In the genomic region with DNA sequence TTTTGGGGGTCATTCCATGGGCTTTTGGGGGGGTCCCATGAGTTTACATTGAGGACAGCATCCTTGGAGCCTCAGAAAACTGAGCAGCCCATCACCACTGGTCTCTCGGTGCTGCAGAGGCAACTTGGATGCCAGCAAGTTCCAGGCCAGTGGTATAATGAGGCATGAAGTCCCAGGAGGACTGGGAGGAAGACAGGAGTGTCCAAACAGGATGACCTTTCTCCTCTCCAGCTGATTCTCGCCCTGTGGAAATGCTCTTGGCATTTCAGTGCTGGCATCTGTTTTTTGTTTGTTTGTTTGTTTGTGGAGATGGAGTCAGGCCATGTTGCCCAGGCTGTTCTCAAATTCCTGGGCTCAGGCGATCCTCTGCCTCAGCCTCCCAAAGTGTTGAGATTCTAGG, we compare ENCODE assay signal across 15 cellular contexts.
DNase-seq lines count a peak whose midpoint lies in the region; TF ChIP-seq lines count a peak whose summit lies in the region.
"Had no signal": no experiment of that assay in that cellular context is flagged by ENCODE, and none has a peak within 500 bp of the region (broad histone marks: within the 10 kb centered on the region; RNA-seq: fewer than 3 reads in every experiment).

No MANE protein-coding gene starts in this region.

- H3K27me3 ChIP-seq in Caco-2 (replicated peaks; ENCODE audit: control insufficient read depth, insufficient read depth, low read length) (no peaks in the 10 kb centered on the region), neuronal stem cell (ENCODE audit: control insufficient read depth in 3 of 3, insufficient read depth in 3 of 3, low read depth in 1 of 3, low read length in 3 of 3) (no peaks in the 10 kb centered on the region)
- H3K27me3 ChIP-seq: MG63 had no signal

- H3K9ac ChIP-seq in neuronal stem cell (ENCODE audit: low read depth, low read length, poor library complexity) = no peak overlapping the region

- H2AK5ac ChIP-seq in neuronal stem cell (ENCODE audit: low read depth, low read length) = no peak overlapping the region

- no peak overlapping the region for H2BK120ac ChIP-seq in neuronal stem cell (ENCODE audit: low read depth, low read length)

- no peak overlapping the region for H3K18ac ChIP-seq in neuronal stem cell (ENCODE audit: low read length)

- H3K23ac ChIP-seq in neuronal stem cell (ENCODE audit: low read depth, low read length, poor library complexity) = no peak overlapping the region

- CTCF ChIA-PET in OCI-LY7 (lab: Charles Lee; ENCODE audit: unreplicated experiment) = no interaction called here
- CTCF ChIA-PET in Caco-2 (lab: Charles Lee) = no interaction called here

- intact Hi-C loops in OCI-LY7 (cut with micrococcal nuclease; ENCODE audit: unreplicated experiment) (loop anchor here (5.0 to 10.0 kb wide), 3 partner anchors 87 to 359 kb away; a partner anchor contains a TSS), Caco-2 (cut with micrococcal nuclease; ENCODE audit: unreplicated experiment) (no loop called here)

- H3K27me3 Mint-ChIP-seq in activated naive CD8-positive, alpha-beta T cell = no peaks in the 10 kb centered on the region
- no peaks in the 10 kb centered on the region for H3K27me3 Mint-ChIP-seq in activated naive CD8-positive, alpha-beta T cell treated with anti-CD3 and anti-CD28 coated beads for 36 hours
- H3K27me3 Mint-ChIP-seq in immature natural killer cell (ENCODE audit: low read depth in 3 of 3) (peaks cover 13 to 21% (median 16%) of the 10 kb centered on the region in 3 donors), Caco-2 (ENCODE audit: insufficient read depth, unreplicated experiment) (no peaks in the 10 kb centered on the region)

- H2AFZ ChIP-seq in OCI-LY7 (ENCODE audit: low read length) = no peak overlapping the region
- no peak overlapping the region for H2AFZ ChIP-seq in neuronal stem cell (ENCODE audit: low read length)
- H2AFZ ChIP-seq: PC-9 had no signal

- no peak overlapping the region for H3K4me3 Mint-ChIP-seq in activated naive CD8-positive, alpha-beta T cell
- no peak overlapping the region for H3K4me3 Mint-ChIP-seq in activated naive CD8-positive, alpha-beta T cell treated with anti-CD3 and anti-CD28 coated beads for 36 hours
- no peak overlapping the region for H3K4me3 Mint-ChIP-seq in immature natural killer cell
- no peak overlapping the region for H3K4me3 Mint-ChIP-seq in Caco-2 (ENCODE audit: unreplicated experiment)

- no TSS peak for BruUV-seq in OCI-LY7 (replicated peaks; lab: Mats Ljungman, UMichigan)
- BruUV-seq in Caco-2 (replicated peaks; lab: Mats Ljungman, UMichigan) = no TSS peak

- no peak overlapping the region for H4K8ac ChIP-seq in neuronal stem cell (ENCODE audit: low read depth, low read length)

- no peak overlapping the region for H3K14ac ChIP-seq in neuronal stem cell (ENCODE audit: low read length)

- no peaks in the 10 kb centered on the region for H3K79me1 ChIP-seq in neuronal stem cell (ENCODE audit: low read depth, low read length)

- peaks cover 15% of the 10 kb centered on the region for H3K4me1 Mint-ChIP-seq in activated naive CD8-positive, alpha-beta T cell (ENCODE audit: low read depth)
- peaks cover 14% of the 10 kb centered on the region for H3K4me1 Mint-ChIP-seq in activated naive CD8-positive, alpha-beta T cell treated with anti-CD3 and anti-CD28 coated beads for 36 hours
- H3K4me1 Mint-ChIP-seq in immature natural killer cell (peaks cover 25 to 36% of the 10 kb centered on the region in 2 donors), Caco-2 (ENCODE audit: low read depth, unreplicated experiment) (peaks cover 12% of the 10 kb centered on the region)

- no peak overlapping the region for H3K4ac ChIP-seq in neuronal stem cell (ENCODE audit: low read length)

- H3K4me1 ChIP-seq in OCI-LY7 (ENCODE audit: insufficient read depth, low read length, poor library complexity, severe bottlenecking) (peaks cover 100% of the 10 kb centered on the region), Caco-2 (peaks cover 3% of the 10 kb centered on the region), neuronal stem cell (ENCODE audit: control insufficient read depth in 2 of 2, insufficient read depth in 1 of 2, low read depth in 1 of 2, low read length in 2 of 2) (peaks cover 10 to 16% of the 10 kb centered on the region in 2 donors)

- WGBS in neuronal stem cell (ENCODE audit: extremely low coverage in 2 of 2, insufficient read length in 2 of 2, insufficient replicate concordance in 1 of 2), 2 donors = no CpG with 5 or more reads among the region's 3 CpGs

- no peak for DNase-seq in activated naive CD8-positive, alpha-beta T cell treated with anti-CD3 and anti-CD28 coated beads for 36 hours
- no peak for DNase-seq in OCI-LY7 (ENCODE audit: low spot score)
- DNase-seq in immature natural killer cell = no peak
- no peak for DNase-seq in Caco-2
- DNase-seq in NCI-H526 (lab: John Stamatoyannopoulos, UW) = no peak
- no peak for DNase-seq in NOMO-1 treated with dmso at 0.1 percent for 144 hours (lab: John Stamatoyannopoulos, UW; ENCODE audit: unreplicated experiment)
- no peak for DNase-seq in neuronal stem cell (ENCODE audit: low spot score)
- DNase-seq: DMS53, H7, MG63, NCI-H1092, NCI-H345, NCI-H526 treated with DMSO at 0.1 percent for 48 hours, PC-9 had no signal

- POLR2A ChIA-PET in OCI-LY7 (lab: Charles Lee) = interaction anchor here (1.1 kb wide), 1 partner anchor 24 kb away, joined by 3 read pairs; no protein-coding TSS in a partner anchor
- POLR2A ChIA-PET in Caco-2 (lab: Charles Lee) = no interaction called here

- no peak overlapping the region for H4K91ac ChIP-seq in neuronal stem cell (ENCODE audit: low read depth, low read length, poor library complexity)

- peaks cover 31% of the 10 kb centered on the region; the same call in 1 of the 2 replicates for H3K79me2 ChIP-seq in OCI-LY7 (ENCODE audit: insufficient read depth, low read depth, low read length)

- no peaks in the 10 kb centered on the region for H3K36me3 ChIP-seq in OCI-LY7 (ENCODE audit: insufficient read depth, low read length)
- no peaks in the 10 kb centered on the region for H3K36me3 ChIP-seq in Caco-2 (ENCODE audit: control insufficient read depth, insufficient read depth, low read length)
- no peaks in the 10 kb centered on the region for H3K36me3 ChIP-seq in neuronal stem cell (replicated peaks in 1 of 2; ENCODE audit: control insufficient read depth in 2 of 2, insufficient read depth in 2 of 2, low read length in 2 of 2)
- H3K36me3 ChIP-seq: MG63 had no signal

- H4K20me1 ChIP-seq in OCI-LY7 (ENCODE audit: insufficient read depth, low read length) = no peaks in the 10 kb centered on the region

- H3K9me2 ChIP-seq in OCI-LY7 (ENCODE audit: insufficient read depth, low read length) = no peaks in the 10 kb centered on the region

- H3K36me3 Mint-ChIP-seq in activated naive CD8-positive, alpha-beta T cell = no peaks in the 10 kb centered on the region
- peaks cover 11% of the 10 kb centered on the region for H3K36me3 Mint-ChIP-seq in activated naive CD8-positive, alpha-beta T cell treated with anti-CD3 and anti-CD28 coated beads for 36 hours
- no peaks in the 10 kb centered on the region for H3K36me3 Mint-ChIP-seq in immature natural killer cell
- no peaks in the 10 kb centered on the region for H3K36me3 Mint-ChIP-seq in Caco-2 (ENCODE audit: insufficient read depth, unreplicated experiment)

- H3K4me2 ChIP-seq in OCI-LY7 (ENCODE audit: low read length) (peak overlapping the region; percentile 80), neuronal stem cell (ENCODE audit: insufficient read depth, low read length, poor library complexity, severe bottlenecking) (no peak overlapping the region)
- H3K4me2 ChIP-seq: PC-9 had no signal

- H3K27ac Mint-ChIP-seq in activated naive CD8-positive, alpha-beta T cell = peak overlapping the region; percentile 16
- no peak overlapping the region for H3K27ac Mint-ChIP-seq in activated naive CD8-positive, alpha-beta T cell treated with anti-CD3 and anti-CD28 coated beads for 36 hours
- peak overlapping the region in 5 of 6 donors; percentile 31 to 89 (median 76) for H3K27ac Mint-ChIP-seq in immature natural killer cell
- H3K27ac Mint-ChIP-seq in Caco-2 (ENCODE audit: unreplicated experiment) = no peak overlapping the region

- H2BK15ac ChIP-seq in neuronal stem cell (ENCODE audit: low read length) = no peak overlapping the region

- no peaks in the 10 kb centered on the region for H3K9me3 Mint-ChIP-seq in activated naive CD8-positive, alpha-beta T cell (ENCODE audit: low read depth)
- peaks cover 6% of the 10 kb centered on the region for H3K9me3 Mint-ChIP-seq in activated naive CD8-positive, alpha-beta T cell treated with anti-CD3 and anti-CD28 coated beads for 36 hours
- H3K9me3 Mint-ChIP-seq in immature natural killer cell (peaks cover 0 to 9% (median 4%) of the 10 kb centered on the region in 6 donors), Caco-2 (ENCODE audit: unreplicated experiment) (no peaks in the 10 kb centered on the region)

- no peak overlapping the region for H2BK5ac ChIP-seq in neuronal stem cell (ENCODE audit: low read length)

- H3K4me3 ChIP-seq in OCI-LY7 (ENCODE audit: low read depth, low read length, poor library complexity, severe bottlenecking) (peak overlapping the region; percentile 10), Caco-2 (ENCODE audit: low read depth, low read length) (no peak overlapping the region), neuronal stem cell (ENCODE audit: low read length in 2 of 2) (no peak overlapping the region)
- H3K4me3 ChIP-seq: MG63, PC-9 had no signal

- TF ChIP-seq CTCF in OCI-LY7 (conservative IDR thresholded peaks at IDR 0.05; ENCODE audit: low read length) = no peak
- TF ChIP-seq CTCF in Caco-2 (IDR thresholded peaks at IDR 0.05; ENCODE audit: insufficient read depth in 1 of 2, low read depth in 1 of 2, low read length in 1 of 2, severe bottlenecking in 1 of 2, unreplicated experiment in 1 of 2) = no peak

- no peak overlapping the region for H2BK12ac ChIP-seq in neuronal stem cell (ENCODE audit: low read length)

- H3K27ac ChIP-seq in OCI-LY7 (ENCODE audit: low read depth, low read length, poor library complexity, severe bottlenecking) (peak overlapping the region; percentile 98), neuronal stem cell (replicated peaks; ENCODE audit: low read length) (no peak overlapping the region)
- H3K27ac ChIP-seq: PC-9 had no signal

- no peaks in the 10 kb centered on the region for H3K9me3 ChIP-seq in OCI-LY7 (ENCODE audit: low read length)
- no peaks in the 10 kb centered on the region for H3K9me3 ChIP-seq in Caco-2
- no peaks in the 10 kb centered on the region for H3K9me3 ChIP-seq in neuronal stem cell (replicated peaks in 1 of 2; ENCODE audit: control insufficient read depth in 2 of 2, insufficient read depth in 1 of 2, low read depth in 1 of 2, low read length in 2 of 2)
- H3K9me3 ChIP-seq: MG63 had no signal

Comparison
In these comparisons a context has a peak if more than half of its experiments do, and no peak if none do; other contexts are left out.
1. H3K27ac Mint-ChIP-seq: peak in activated naive CD8-positive, alpha-beta T cell (single experiment) and immature natural killer cell (5 of 6); none in activated naive CD8-positive, alpha-beta T cell treated with anti-CD3 and anti-CD28 coated beads for 36 hours (single experiment) and Caco-2 (single experiment).